In the genomic region with DNA sequence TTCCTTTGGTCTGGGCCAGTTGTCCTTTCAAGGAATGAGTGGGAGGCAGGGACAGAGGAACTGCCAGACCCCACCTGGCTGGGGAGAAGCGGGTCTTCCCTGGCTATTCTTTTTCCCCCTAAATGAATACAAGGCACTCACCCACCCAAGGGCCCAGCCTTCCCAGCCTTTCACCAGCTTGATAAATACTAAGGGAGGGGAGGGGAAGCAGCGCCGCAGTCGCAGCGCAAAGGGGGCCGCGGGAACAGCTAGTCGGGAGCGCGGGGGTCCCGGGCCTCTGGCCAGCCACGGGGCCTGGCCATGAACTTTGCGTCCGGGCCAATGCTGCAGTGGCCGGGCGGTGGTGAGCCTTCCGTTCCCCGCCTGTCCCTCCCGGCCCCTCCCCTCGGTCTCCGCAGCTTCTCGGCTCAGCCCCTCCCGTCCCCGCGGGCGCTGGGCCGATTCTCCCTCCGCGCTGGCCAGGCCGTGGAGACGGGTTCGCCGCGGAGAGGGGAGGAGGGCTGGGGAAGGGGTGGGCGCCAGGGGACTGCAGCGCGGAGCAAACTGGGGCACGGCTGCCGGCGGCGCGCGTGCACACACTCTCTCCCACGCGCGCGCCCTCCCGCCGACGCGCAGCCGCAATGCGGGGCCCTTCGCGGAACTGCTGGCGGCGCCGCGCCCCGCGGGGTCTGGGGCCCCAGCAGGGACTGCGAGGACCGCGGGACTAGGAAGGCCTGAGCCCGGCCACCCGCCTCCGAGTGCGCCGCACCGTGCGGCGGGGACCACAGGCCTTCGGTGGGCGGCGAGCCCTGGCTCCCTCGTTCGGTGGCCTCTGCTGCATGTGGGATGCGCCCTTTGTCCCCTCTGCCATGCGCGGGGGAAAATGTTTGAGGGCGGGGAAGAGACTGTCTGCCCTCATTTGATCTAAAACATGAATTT, we compare ENCODE assay signal across 1 cellular context.
TF ChIP-seq lines count a peak whose summit lies in the region.

No MANE protein-coding gene starts in this region.

TF ChIP-seq in liver, 16 proteins besides CTCF, POLR2A, EP300 and RAD21 (continued from another document):
- TF ChIP-seq REST (IDR thresholded peaks at IDR 0.05) (no peak), TAF1 (conservative IDR thresholded peaks at IDR 0.05) (no peak), GABPA (IDR thresholded peaks at IDR 0.05 in 1 of 2, conservative IDR thresholded peaks at IDR 0.05 in 1 of 2) (no peak), JUND (IDR thresholded peaks at IDR 0.05) (no peak), NR2F2 (IDR thresholded peaks at IDR 0.05) (no peak), RXRA (IDR thresholded peaks at IDR 0.05) (no peak), FOXA1 (IDR thresholded peaks at IDR 0.05) (no peak), YY1 (IDR thresholded peaks at IDR 0.05) (no peak), ATF3 (IDR thresholded peaks at IDR 0.05) (no peak), ZBTB33 (IDR thresholded peaks at IDR 0.05) (no peak), SP1 (IDR thresholded peaks at IDR 0.05) (no peak), EGR1 (IDR thresholded peaks at IDR 0.05; ENCODE audit: low read depth in 2 of 2) (no peak), HNF4A (conservative IDR thresholded peaks at IDR 0.05) (no peak), HNF4G (IDR thresholded peaks at IDR 0.05) (no peak)
